Comparison of ENCODE assay signal across 7 cellular contexts in genomic region chr2:158753561-158754302, GRCh38. TPM values are rescaled to one million over a fixed set of nuclear protein-coding genes. Genes with fewer than 3 reads are reported as not detected.
DNase-seq lines count a peak whose midpoint lies in the region; ATAC-seq lines count a peak whose summit lies in the region.

No MANE protein-coding gene starts in this region.

- intact Hi-C loops in right cardiac atrium (cut with DNase I): loop anchor here (2.0 to 5.0 kb wide), 5 partner anchors 296 to 731 kb away; partner anchors contain the start of genes CCDC148 (in 1 of the 4) and PKP4 (in 1 of the 4)

- H3K4me1 ChIP-seq in right cardiac atrium (ENCODE audit: control insufficient read depth, insufficient read depth, low read length): peaks cover 4% of the 10 kb centered on the region

- peak; percentile 69 for DNase-seq in ELR (ENCODE audit: low read depth)
- DNase-seq in NCI-H748 (lab: John Stamatoyannopoulos, UW; ENCODE audit: unreplicated experiment): peak; percentile 59
- DNase-seq in amniotic stem cell (lab: John Stamatoyannopoulos, UW): peak; percentile 49
- peak in 1 of 3 donors; percentile 73 for DNase-seq in right cardiac atrium
- DNase-seq in retina: peak; percentile 89

- WGBS in right cardiac atrium: 13% methylated on average over 12 of the region's 12 CpGs

- ATAC-seq in GM19438 (IDR thresholded peaks at IDR 0.05; ENCODE audit: low read depth, unreplicated experiment) (peak; percentile 88), HG03469 (IDR thresholded peaks at IDR 0.05; ENCODE audit: unreplicated experiment) (peak; percentile 66), right cardiac atrium (peak; percentile 86 to 90)

- peak overlapping the region; percentile 71 for H3K4me3 ChIP-seq in right cardiac atrium (ENCODE audit: low read length)

- peak overlapping the region; percentile 23 for H3K27ac ChIP-seq in right cardiac atrium (ENCODE audit: low read length)

- H3K9me3 ChIP-seq in right cardiac atrium (ENCODE audit: control insufficient read depth, low read length): no peaks in the 10 kb centered on the region

- H3K27me3 ChIP-seq in right cardiac atrium (ENCODE audit: control insufficient read depth, insufficient read depth): no peaks in the 10 kb centered on the region

RNA-seq across cellular contexts. Expression of gene DAPL1, which starts 41.4 kb away (rescaled TPM):
- not detected for total RNA-seq in right cardiac atrium
- polyA plus RNA-seq in right cardiac atrium: not detected
